14 cellular contexts compared by ENCODE assay signal in genomic region chr12:93015970-93016751, GRCh38.
A peak's percentile ranks its signal among the peaks of the same experiment; 100 is the strongest.
DNase-seq lines count a peak whose midpoint lies in the region; ATAC-seq and TF ChIP-seq lines count a peak whose summit lies in the region.
"Had no signal": no experiment of that assay in that cellular context is flagged by ENCODE, and none has a peak within 500 bp of the region (broad histone marks: within the 10 kb centered on the region; RNA-seq: fewer than 3 reads in every experiment).

No MANE protein-coding gene starts in this region.

- peaks cover 67% of the 10 kb centered on the region for H3K36me3 Mint-ChIP-seq in endodermal cell (ENCODE audit: low read depth)
- H3K36me3 Mint-ChIP-seq: immature natural killer cell had no signal

- H3K79me2 ChIP-seq in neural cell (replicated peaks; ENCODE audit: insufficient read depth, low read length) = no peaks in the 10 kb centered on the region

- no peak overlapping the region for H3K4me2 ChIP-seq in neural cell (ENCODE audit: low read length)

- H3K9me3 ChIP-seq in HEK293 (ENCODE audit: control insufficient read depth, insufficient read depth, low read depth, low read length) = no peaks in the 10 kb centered on the region
- no peaks in the 10 kb centered on the region for H3K9me3 ChIP-seq in endodermal cell (ENCODE audit: control insufficient read depth, low read length)
- H3K9me3 ChIP-seq in neural cell (ENCODE audit: low read length) = no peaks in the 10 kb centered on the region
- H3K9me3 ChIP-seq in gastrocnemius medialis = no peaks in the 10 kb centered on the region
- no peaks in the 10 kb centered on the region for H3K9me3 ChIP-seq in effector memory CD4-positive, alpha-beta T cell (ENCODE audit: control insufficient read depth, low read length)
- H3K9me3 ChIP-seq: neutrophil had no signal

- ATAC-seq in gastrocnemius medialis (no peak), GM21737 (IDR thresholded peaks at IDR 0.05; ENCODE audit: unreplicated experiment) (no peak)

- peak overlapping the region; percentile 19 for H2AFZ ChIP-seq in neural cell (ENCODE audit: low read depth, low read length)

- no peaks in the 10 kb centered on the region for H3K9me2 ChIP-seq in neural cell (ENCODE audit: insufficient read depth, low read length)

- intact Hi-C loops in gastrocnemius medialis (cut with DNase I; ENCODE audit: low total_unique reads) = no loop called here

- H3K27ac ChIP-seq in HEK293 (ENCODE audit: extremely low read depth, low read depth, low read length) (no peak overlapping the region), endodermal cell (ENCODE audit: low read depth, low read length) (no peak overlapping the region), neural cell (ENCODE audit: low read length) (no peak overlapping the region), gastrocnemius medialis (no peak overlapping the region)
- no peak overlapping the region for H3K27ac ChIP-seq in effector memory CD4-positive, alpha-beta T cell (ENCODE audit: insufficient read depth, low read length, poor library complexity, severe bottlenecking)
- H3K27ac ChIP-seq: brain microvascular endothelial cell, neutrophil had no signal

- WGBS in endodermal cell (ENCODE audit: insufficient coverage in 1 of 2, insufficient read length in 1 of 2), 2 experiments = 55 to 100% methylated on average over 1 to 3 of the region's 4 CpGs

- H4K20me1 ChIP-seq in neural cell (ENCODE audit: insufficient read depth) = no peaks in the 10 kb centered on the region

- TF ChIP-seq EP300 in neural cell (conservative IDR thresholded peaks at IDR 0.05; ENCODE audit: poor library complexity, severe bottlenecking) = no peak

- no peaks in the 10 kb centered on the region for H3K9me3 Mint-ChIP-seq in endodermal cell
- H3K9me3 Mint-ChIP-seq: activated T-helper 2 cell treated with anti-CD3 and anti-CD28 coated beads, Interferon-gamma antibody, Interleukin-2, Interleukin-4, amounts not matched to agents 10 μg/mL and 5 μg/mL and 100 μg/mL, durations not matched to agents 14 hours and 24 hours and 36 hours; immature natural killer cell had no signal

- H3K4me3 Mint-ChIP-seq in endodermal cell = no peak overlapping the region
- H3K4me3 Mint-ChIP-seq: immature natural killer cell had no signal

- TF ChIP-seq POLR2A in gastrocnemius medialis (IDR thresholded peaks at IDR 0.05) = no peak

- no peaks in the 10 kb centered on the region for H3K27me3 Mint-ChIP-seq in endodermal cell (ENCODE audit: insufficient read depth)

- CTCF ChIA-PET in HEK293 (lab: Yijun Ruan, JAX) = interaction anchor here (0.6 to 1.7 kb wide), 6 partner anchors 9 to 403 kb away, joined by 3 to 8 read pairs (median 3); no protein-coding TSS in a partner anchor

- no peak overlapping the region for H3K4me3 ChIP-seq in HEK293 (ENCODE audit: low read depth, low read length)
- no peak overlapping the region for H3K4me3 ChIP-seq in endodermal cell (ENCODE audit: low read length)
- no peak overlapping the region for H3K4me3 ChIP-seq in neural cell (ENCODE audit: low read length)
- no peak overlapping the region for H3K4me3 ChIP-seq in gastrocnemius medialis
- H3K4me3 ChIP-seq in effector memory CD4-positive, alpha-beta T cell (ENCODE audit: insufficient read depth, low read depth, low read length, poor library complexity, severe bottlenecking) = no peak overlapping the region

- in situ Hi-C loops in gastrocnemius medialis (cut with MboI; ENCODE audit: low sequenced_read_pairs in 4 of 4) = no loop called here

- peaks cover 57% of the 10 kb centered on the region for H3K4me1 Mint-ChIP-seq in endodermal cell
- H3K4me1 Mint-ChIP-seq: immature natural killer cell had no signal

- H3K9ac ChIP-seq in endodermal cell (ENCODE audit: extremely low read depth, low read length, poor library complexity, severe bottlenecking) (no peak overlapping the region), neural cell (ENCODE audit: low read length) (no peak overlapping the region)

- DNase-seq in NCI-H748 (lab: John Stamatoyannopoulos, UW; ENCODE audit: unreplicated experiment) = peak; percentile 66
- no peak for DNase-seq in endodermal cell
- DNase-seq in gastrocnemius medialis = no peak
- no peak for DNase-seq in effector memory CD4-positive, alpha-beta T cell
- DNase-seq in NCI-H82 (lab: John Stamatoyannopoulos, UW) = no peak
- DNase-seq: activated CD4-positive, alpha-beta T cell treated with anti-CD3 and anti-CD28 coated beads for 48 hours; AML-193; brain microvascular endothelial cell; immature natural killer cell had no signal

- H3K4me1 ChIP-seq in HEK293 (ENCODE audit: control insufficient read depth, insufficient read depth, low read length) (peaks cover 6% of the 10 kb centered on the region), endodermal cell (ENCODE audit: control insufficient read depth, insufficient read depth, low read length) (peaks cover 26% of the 10 kb centered on the region), gastrocnemius medialis (no peaks in the 10 kb centered on the region)
- no peaks in the 10 kb centered on the region for H3K4me1 ChIP-seq in effector memory CD4-positive, alpha-beta T cell (ENCODE audit: control insufficient read depth, insufficient read depth, low read length, poor library complexity, severe bottlenecking)

- no peaks in the 10 kb centered on the region for H3F3A ChIP-seq in neural cell (ENCODE audit: insufficient read depth, low read length, poor library complexity, severe bottlenecking)

- no peak for TF ChIP-seq RAD21 in neural cell (conservative IDR thresholded peaks at IDR 0.05)

- peak overlapping the region; percentile 72 for H3K27ac Mint-ChIP-seq in endodermal cell
- H3K27ac Mint-ChIP-seq: activated T-helper 2 cell treated with anti-CD3 and anti-CD28 coated beads, Interferon-gamma antibody, Interleukin-2, Interleukin-4, amounts not matched to agents 10 μg/mL and 5 μg/mL and 100 μg/mL, durations not matched to agents 14 hours and 24 hours and 36 hours; immature natural killer cell had no signal

- H3K36me3 ChIP-seq in HEK293 (ENCODE audit: control insufficient read depth in 2 of 2, insufficient read depth in 1 of 2, low read length in 2 of 2) (no peaks in the 10 kb centered on the region), endodermal cell (ENCODE audit: control insufficient read depth, insufficient read depth, low read length) (peaks cover 84% of the 10 kb centered on the region), neural cell (ENCODE audit: insufficient read depth, low read length) (no peaks in the 10 kb centered on the region), gastrocnemius medialis (no peaks in the 10 kb centered on the region)
- H3K36me3 ChIP-seq in effector memory CD4-positive, alpha-beta T cell (ENCODE audit: control insufficient read depth, insufficient read depth, low read length) = no peaks in the 10 kb centered on the region
- H3K36me3 ChIP-seq: brain microvascular endothelial cell, neutrophil had no signal

- H3K27me3 ChIP-seq in endodermal cell (ENCODE audit: control insufficient read depth, insufficient read depth, low read length, poor library complexity, severe bottlenecking) (no peaks in the 10 kb centered on the region), neural cell (ENCODE audit: insufficient read depth, low read depth, low read length) (no peaks in the 10 kb centered on the region), gastrocnemius medialis (no peaks in the 10 kb centered on the region)
- no peaks in the 10 kb centered on the region for H3K27me3 ChIP-seq in effector memory CD4-positive, alpha-beta T cell (replicated peaks; ENCODE audit: control insufficient read depth, insufficient read depth, low read length, poor library complexity, severe bottlenecking)
- H3K27me3 ChIP-seq: brain microvascular endothelial cell, neutrophil had no signal

- TF ChIP-seq CTCF in HEK293 (tag by site-specific recombination; IDR thresholded peaks at IDR 0.05) (no peak), endodermal cell (conservative IDR thresholded peaks at IDR 0.05) (no peak), neural cell (IDR thresholded peaks at IDR 0.05; ENCODE audit: poor library complexity, severe bottlenecking) (no peak), gastrocnemius medialis (IDR thresholded peaks at IDR 0.05 in 4 of 5, conservative IDR thresholded peaks at IDR 0.05 in 1 of 5) (no peak)

- POLR2A ChIA-PET in HEK293 (lab: Yijun Ruan, JAX) = interaction anchor here (1.0 to 1.2 kb wide), 2 partner anchors 18 to 363 kb away, joined by 3 to 4 read pairs; no protein-coding TSS in a partner anchor

TF ChIP-seq in HEK293, 187 proteins besides CTCF, POLR2A, EP300 and RAD21 (continues in another document):
- TF ChIP-seq ZNF843 (tag by site-specific recombination; IDR thresholded peaks at IDR 0.05) (peak; percentile 87), ZBTB20 (tag by site-specific recombination; IDR thresholded peaks at IDR 0.05) (0 out of 2 replicates have a peak, but pooled peaks have one; percentile 23)
- TF ChIP-seq, protein P1, sequence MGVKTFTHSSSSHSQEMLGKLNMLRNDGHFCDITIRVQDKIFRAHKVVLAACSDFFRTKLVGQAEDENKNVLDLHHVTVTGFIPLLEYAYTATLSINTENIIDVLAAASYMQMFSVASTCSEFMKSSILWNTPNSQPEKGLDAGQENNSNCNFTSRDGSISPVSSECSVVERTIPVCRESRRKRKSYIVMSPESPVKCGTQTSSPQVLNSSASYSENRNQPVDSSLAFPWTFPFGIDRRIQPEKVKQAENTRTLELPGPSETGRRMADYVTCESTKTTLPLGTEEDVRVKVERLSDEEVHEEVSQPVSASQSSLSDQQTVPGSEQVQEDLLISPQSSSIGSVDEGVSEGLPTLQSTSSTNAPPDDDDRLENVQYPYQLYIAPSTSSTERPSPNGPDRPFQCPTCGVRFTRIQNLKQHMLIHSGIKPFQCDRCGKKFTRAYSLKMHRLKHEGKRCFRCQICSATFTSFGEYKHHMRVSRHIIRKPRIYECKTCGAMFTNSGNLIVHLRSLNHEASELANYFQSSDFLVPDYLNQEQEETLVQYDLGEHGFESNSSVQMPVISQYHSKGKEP (tag by site-specific recombination; IDR thresholded peaks at IDR 0.05) = no peak

TF ChIP-seq in neural cell, 6 proteins besides CTCF, POLR2A, EP300 and RAD21:
- no peak for TF ChIP-seq TAF1 (IDR thresholded peaks at IDR 0.05; ENCODE audit: low read depth)
